In genomic region chr4:138243369-138243768, GRCh38 we compare ENCODE assay signal across 11 cellular contexts. TPM values are rescaled to one million over a fixed set of nuclear protein-coding genes. Genes with fewer than 3 reads are reported as not detected.
DNase-seq lines count a peak whose midpoint lies in the region; ATAC-seq and TF ChIP-seq lines count a peak whose summit lies in the region.
"Had no signal": no experiment of that assay in that cellular context is flagged by ENCODE, and none has a peak within 500 bp of the region (broad histone marks: within the 10 kb centered on the region; RNA-seq: fewer than 3 reads in every experiment).

No MANE protein-coding gene starts in this region.

- peaks cover 11% of the 10 kb centered on the region for H3K4me1 ChIP-seq in mammary epithelial cell (ENCODE audit: insufficient read depth, low read length)
- peaks cover 31% of the 10 kb centered on the region for H3K4me1 ChIP-seq in smooth muscle cell (ENCODE audit: low read depth)

- H3K79me2 ChIP-seq in mammary epithelial cell (ENCODE audit: insufficient read depth, low read length) (peaks cover 35% of the 10 kb centered on the region), smooth muscle cell (ENCODE audit: low read depth) (peaks cover 34% of the 10 kb centered on the region)

- in situ Hi-C loops in mammary epithelial cell (cut with MboI; ENCODE audit: low sequenced_read_pairs in 2 of 2) = loop anchor here (25.0 kb wide), 2 partner anchors 169 to 269 kb away; no protein-coding TSS in a partner anchor
- in situ Hi-C loops in G401 (cut with HindIII; ENCODE audit: low sequenced_read_pairs) = no loop called here

- TF ChIP-seq CTCF in mammary epithelial cell (conservative IDR thresholded peaks at IDR 0.05 in 1 of 2, IDR thresholded peaks at IDR 0.05 in 1 of 2; ENCODE audit: extremely low read depth in 1 of 2, insufficient read depth in 1 of 2, low read depth in 1 of 2, low read length in 2 of 2) (no peak), smooth muscle cell (IDR thresholded peaks at IDR 0.05; ENCODE audit: borderline replicate concordance, insufficient read depth, poor library complexity, severe bottlenecking) (no peak), WERI-Rb-1 (IDR thresholded peaks at IDR 0.05; ENCODE audit: low read depth, low read length) (no peak)

- H3K9ac ChIP-seq in mammary epithelial cell (ENCODE audit: insufficient read depth, low read length) (peak overlapping the region; percentile 71), smooth muscle cell (ENCODE audit: low read depth) (no peak overlapping the region)

- peak overlapping the region; percentile 10 for H3K4me3 Mint-ChIP-seq in activated naive CD8-positive, alpha-beta T cell treated with anti-CD3 and anti-CD28 coated beads, Interleukin-2, amount 10 ng/mL, durations not matched to agents 7 days and 5 days
- no peak overlapping the region for H3K4me3 Mint-ChIP-seq in activated naive CD8-positive, alpha-beta T cell treated with anti-CD3 and anti-CD28 coated beads, Interleukin-2, amount 50 U/mL, for 24 hours
- H3K4me3 Mint-ChIP-seq: CD4-positive, alpha-beta T cell; memory B cell had no signal

- H3K9me3 Mint-ChIP-seq in activated naive CD8-positive, alpha-beta T cell treated with anti-CD3 and anti-CD28 coated beads, Interleukin-2, amount 10 ng/mL, durations not matched to agents 7 days and 5 days = no peaks in the 10 kb centered on the region
- H3K9me3 Mint-ChIP-seq in activated naive CD8-positive, alpha-beta T cell treated with anti-CD3 and anti-CD28 coated beads, Interleukin-2, amount 50 U/mL, for 24 hours = no peaks in the 10 kb centered on the region
- H3K9me3 Mint-ChIP-seq: CD4-positive, alpha-beta T cell; memory B cell had no signal

- H3K4me2 ChIP-seq in mammary epithelial cell (ENCODE audit: insufficient read depth, low read depth, low read length) = peak overlapping the region; percentile 90
- peak overlapping the region; percentile 97 for H3K4me2 ChIP-seq in smooth muscle cell

- H4K20me1 ChIP-seq in mammary epithelial cell (ENCODE audit: insufficient read depth, low read length) (no peaks in the 10 kb centered on the region), smooth muscle cell (ENCODE audit: low read depth) (no peaks in the 10 kb centered on the region)

- peaks cover 10% of the 10 kb centered on the region for H3F3A ChIP-seq in smooth muscle cell (ENCODE audit: low read depth)

- intact Hi-C loops in mammary epithelial cell (cut with micrococcal nuclease) = loop anchor here (5.0 to 10.0 kb wide), 2 partner anchors 36 to 209 kb away; no protein-coding TSS in a partner anchor

- H3K4me1 Mint-ChIP-seq in activated naive CD8-positive, alpha-beta T cell treated with anti-CD3 and anti-CD28 coated beads, Interleukin-2, amount 10 ng/mL, durations not matched to agents 7 days and 5 days = peaks cover 22% of the 10 kb centered on the region
- peaks cover 28% of the 10 kb centered on the region for H3K4me1 Mint-ChIP-seq in activated naive CD8-positive, alpha-beta T cell treated with anti-CD3 and anti-CD28 coated beads, Interleukin-2, amount 50 U/mL, for 24 hours

- H2AFZ ChIP-seq in mammary epithelial cell (ENCODE audit: low read depth, low read length) (peak overlapping the region; percentile 65), smooth muscle cell (ENCODE audit: low read depth) (peak overlapping the region; percentile 95)

- no peak for DNase-seq in activated naive CD8-positive, alpha-beta T cell treated with anti-CD3 and anti-CD28 coated beads, Interleukin-2, amount 10 ng/mL, durations not matched to agents 7 days and 5 days
- no peak for DNase-seq in activated naive CD8-positive, alpha-beta T cell treated with anti-CD3 and anti-CD28 coated beads, Interleukin-2, amount 50 U/mL, for 24 hours
- DNase-seq in NCI-H226 (peak; percentile 27), mammary epithelial cell (peak; percentile 34), smooth muscle cell (lab: John Stamatoyannopoulos, UW; ENCODE audit: unreplicated experiment) (no peak), WERI-Rb-1 (no peak), G401 (ENCODE audit: low spot score) (no peak), dermis blood vessel endothelial cell (no peak)
- DNase-seq: CD4-positive, alpha-beta T cell; SHP77 had no signal

- dilution Hi-C loops in mammary epithelial cell (cut with HindIII; ENCODE audit: low sequenced_read_pairs) = loop anchor here (5.0 kb wide), 2 partner anchors 34 to 64 kb away; no protein-coding TSS in a partner anchor

- CTCF ChIA-PET in mammary epithelial cell (lab: Charles Lee; ENCODE audit: low non-redundant PET) = no interaction called here

- POLR2A ChIA-PET in activated naive CD8-positive, alpha-beta T cell treated with anti-CD3 and anti-CD28 coated beads, Interleukin-2, amount 10 ng/mL, durations not matched to agents 7 days and 5 days (lab: Charles Lee) = interaction anchor here (1.9 kb wide), 1 partner anchor 13 kb away, joined by 5 read pairs; no protein-coding TSS in a partner anchor

- peaks cover 3% of the 10 kb centered on the region for H3K27me3 Mint-ChIP-seq in activated naive CD8-positive, alpha-beta T cell treated with anti-CD3 and anti-CD28 coated beads, Interleukin-2, amount 10 ng/mL, durations not matched to agents 7 days and 5 days
- H3K27me3 Mint-ChIP-seq in activated naive CD8-positive, alpha-beta T cell treated with anti-CD3 and anti-CD28 coated beads, Interleukin-2, amount 50 U/mL, for 24 hours = no peaks in the 10 kb centered on the region
- H3K27me3 Mint-ChIP-seq: CD4-positive, alpha-beta T cell; memory B cell had no signal

- H3K27me3 ChIP-seq in mammary epithelial cell (ENCODE audit: insufficient read depth, low read length) (no peaks in the 10 kb centered on the region), smooth muscle cell (ENCODE audit: low read depth) (no peaks in the 10 kb centered on the region), WERI-Rb-1 (ENCODE audit: insufficient read depth, low read depth, severe bottlenecking) (no peaks in the 10 kb centered on the region)

- peaks cover 2% of the 10 kb centered on the region for H3K36me3 Mint-ChIP-seq in activated naive CD8-positive, alpha-beta T cell treated with anti-CD3 and anti-CD28 coated beads, Interleukin-2, amount 10 ng/mL, durations not matched to agents 7 days and 5 days
- H3K36me3 Mint-ChIP-seq in activated naive CD8-positive, alpha-beta T cell treated with anti-CD3 and anti-CD28 coated beads, Interleukin-2, amount 50 U/mL, for 24 hours (ENCODE audit: low read depth) = peaks cover 1% of the 10 kb centered on the region
- H3K36me3 Mint-ChIP-seq: memory B cell had no signal

- no peak overlapping the region for H3K27ac Mint-ChIP-seq in activated naive CD8-positive, alpha-beta T cell treated with anti-CD3 and anti-CD28 coated beads, Interleukin-2, amount 10 ng/mL, durations not matched to agents 7 days and 5 days
- H3K27ac Mint-ChIP-seq in activated naive CD8-positive, alpha-beta T cell treated with anti-CD3 and anti-CD28 coated beads, Interleukin-2, amount 50 U/mL, for 24 hours = no peak overlapping the region
- H3K27ac Mint-ChIP-seq: CD4-positive, alpha-beta T cell had no signal

- no peak overlapping the region for H3K4me3 ChIP-seq in mammary epithelial cell (replicated peaks in 1 of 3; ENCODE audit: insufficient read depth in 1 of 3, low read depth in 2 of 3, low read length in 3 of 3)
- peak overlapping the region; percentile 71 for H3K4me3 ChIP-seq in smooth muscle cell
- H3K4me3 ChIP-seq in WERI-Rb-1 (ENCODE audit: low read depth, low read length) = no peak overlapping the region

- H3K27ac ChIP-seq in mammary epithelial cell (ENCODE audit: insufficient read depth, low read depth, low read length) = peak overlapping the region; percentile 100
- H3K27ac ChIP-seq in smooth muscle cell (ENCODE audit: low read depth) = peak overlapping the region; percentile 99
- H3K27ac ChIP-seq in WERI-Rb-1 = no peak overlapping the region

- H3K9me3 ChIP-seq in mammary epithelial cell (replicated peaks; ENCODE audit: insufficient read depth, low read length) (no peaks in the 10 kb centered on the region), smooth muscle cell (replicated peaks; ENCODE audit: low read depth) (no peaks in the 10 kb centered on the region), WERI-Rb-1 (ENCODE audit: severe bottlenecking) (no peaks in the 10 kb centered on the region)

- ATAC-seq in activated naive CD8-positive, alpha-beta T cell treated with anti-CD3 and anti-CD28 coated beads, Interleukin-2, amount 10 ng/mL, durations not matched to agents 7 days and 5 days (ENCODE audit: low read depth) = no peak
- ATAC-seq in activated naive CD8-positive, alpha-beta T cell treated with anti-CD3 and anti-CD28 coated beads, Interleukin-2, amount 50 U/mL, for 24 hours = no peak

- WGBS in mammary epithelial cell (ENCODE audit: low coverage, missing lambda C conversion rate) = 39% methylated on average over 3 of the region's 3 CpGs
- 81% methylated on average over 3 of the region's 3 CpGs for WGBS in smooth muscle cell (ENCODE audit: low lambda C conversion rate)

- BruUV-seq in mammary epithelial cell (replicated peaks; lab: Mats Ljungman, UMichigan) = no TSS peak

- H3K36me3 ChIP-seq in mammary epithelial cell (ENCODE audit: insufficient read depth, low read length) (no peaks in the 10 kb centered on the region), smooth muscle cell (ENCODE audit: low read depth) (no peaks in the 10 kb centered on the region), WERI-Rb-1 (no peaks in the 10 kb centered on the region)

RNA-seq across cellular contexts. Expression of gene SLC7A11, which starts 1.2 kb away (rescaled TPM):
- 1 to 10 TPM; 1.3 to 1.5 TPM for total RNA-seq in activated naive CD8-positive, alpha-beta T cell treated with anti-CD3 and anti-CD28 coated beads, Interleukin-2, amount 10 ng/mL, durations not matched to agents 7 days and 5 days
- total RNA-seq in mammary epithelial cell (100 to 1,000 TPM in 1 of 2 donors, 10 to 100 TPM in 1; 80.2 to 248 TPM), smooth muscle cell (10.2 and 13.9 TPM in 2 replicates), dermis blood vessel endothelial cell (16.5 and 46.1 TPM in 2 replicates)
- polyA plus RNA-seq in mammary epithelial cell (18.7 TPM), smooth muscle cell (1.1 and 2.0 TPM in 2 replicates)
- 48.9 TPM for polyA minus RNA-seq in mammary epithelial cell
- 1.9 and 3.8 TPM in 2 replicates for total RNA-seq in G401 (2014; rRNA removed; shearing (Covaris generic))

Comparison
In these comparisons a context has a peak if more than half of its experiments do, and no peak if none do; other contexts are left out.
1. DNase-seq: peak in NCI-H226 (single experiment) and mammary epithelial cell (single experiment); none in activated naive CD8-positive, alpha-beta T cell treated with anti-CD3 and anti-CD28 coated beads, Interleukin-2, amount 10 ng/mL, durations not matched to agents 7 days and 5 days (single experiment), activated naive CD8-positive, alpha-beta T cell treated with anti-CD3 and anti-CD28 coated beads, Interleukin-2, amount 50 U/mL, for 24 hours (single experiment), smooth muscle cell (single experiment), WERI-Rb-1 (single experiment), G401 (single experiment) and dermis blood vessel endothelial cell (single experiment).